Comparison of ENCODE assay signal across 17 cellular contexts in genomic region chr3:182179631-182180030, GRCh38.
"Had no signal": no experiment of that assay in that cellular context is flagged by ENCODE, and none has a peak within 500 bp of the region (broad histone marks: within the 10 kb centered on the region; RNA-seq: fewer than 3 reads in every experiment).

No MANE protein-coding gene starts in this region.

- H3K27ac ChIP-seq: coronary artery, gastrocnemius medialis, heart right ventricle had no signal

- H3K27me3 Mint-ChIP-seq: activated naive CD4-positive, alpha-beta T cell treated with anti-CD3 and anti-CD28 coated beads, Interleukin-2, amount 10 ng/mL, durations not matched to agents 7 days and 5 days had no signal

- H3K9me3 ChIP-seq: gastrocnemius medialis, heart right ventricle had no signal

- H3K4me3 ChIP-seq: coronary artery, gastrocnemius medialis, heart right ventricle had no signal

- FAIRE-seq: islet of Langerhans, TTC549 had no signal

- H3K27me3 ChIP-seq: gastrocnemius medialis had no signal

- H3K27ac Mint-ChIP-seq: activated naive CD4-positive, alpha-beta T cell treated with anti-CD3 and anti-CD28 coated beads, Interleukin-2, amount 10 ng/mL, durations not matched to agents 7 days and 5 days; activated T-helper 2 cell treated with anti-CD3 and anti-CD28 coated beads, Interferon-gamma antibody, Interleukin-2, Interleukin-4, amounts not matched to agents 10 μg/mL and 5 μg/mL and 100 μg/mL, durations not matched to agents 14 hours and 24 hours and 36 hours; nephron had no signal

- DNase-seq: activated CD4-positive, alpha-beta T cell treated with anti-CD3 and anti-CD28 coated beads, Interleukin-2, amount 50 U/mL, for 1 hour; activated CD4-positive, CD25-positive, alpha-beta regulatory T cell; activated naive CD4-positive, alpha-beta T cell treated with anti-CD3 and anti-CD28 coated beads, Interleukin-2, amount 10 ng/mL, durations not matched to agents 7 days and 5 days; caudate nucleus; effector CD4-positive, alpha-beta T cell; gastrocnemius medialis; heart right ventricle; mesendoderm; stimulated activated naive CD4-positive, alpha-beta T cell treated with Interleukin-2 at 50 U/mL for 16 hours; trophoblast cell had no signal

- H3K4me1 Mint-ChIP-seq: activated naive CD4-positive, alpha-beta T cell treated with anti-CD3 and anti-CD28 coated beads, Interleukin-2, amount 10 ng/mL, durations not matched to agents 7 days and 5 days had no signal

- H3K9me3 Mint-ChIP-seq: activated T-helper 2 cell treated with anti-CD3 and anti-CD28 coated beads, Interferon-gamma antibody, Interleukin-2, Interleukin-4, amounts not matched to agents 10 μg/mL and 5 μg/mL and 100 μg/mL, durations not matched to agents 14 hours and 24 hours and 36 hours; nephron had no signal

- H3K4me1 ChIP-seq: gastrocnemius medialis, heart right ventricle had no signal

- H3K4me3 Mint-ChIP-seq: activated naive CD4-positive, alpha-beta T cell treated with anti-CD3 and anti-CD28 coated beads, Interleukin-2, amount 10 ng/mL, durations not matched to agents 7 days and 5 days; nephron had no signal

- H3K36me3 ChIP-seq: gastrocnemius medialis, heart right ventricle had no signal

- H3K36me3 Mint-ChIP-seq: activated naive CD4-positive, alpha-beta T cell treated with anti-CD3 and anti-CD28 coated beads, Interleukin-2, amount 10 ng/mL, durations not matched to agents 7 days and 5 days had no signal

- ATAC-seq: gastrocnemius medialis, heart right ventricle, left lobe of liver, sciatic nerve had no signal
